12 cellular contexts compared by ENCODE assay signal in genomic region chr17:34252890-34253525, GRCh38. TPM values are rescaled to one million over a fixed set of nuclear protein-coding genes. Genes with fewer than 3 reads are reported as not detected.
DNase-seq lines count a peak whose midpoint lies in the region; ATAC-seq and TF ChIP-seq lines count a peak whose summit lies in the region.
"Had no signal": no experiment of that assay in that cellular context is flagged by ENCODE, and none has a peak within 500 bp of the region (broad histone marks: within the 10 kb centered on the region; RNA-seq: fewer than 3 reads in every experiment).

No MANE protein-coding gene starts in this region.

- peaks cover 31% of the 10 kb centered on the region for H3K4me1 ChIP-seq in endodermal cell (ENCODE audit: control insufficient read depth, insufficient read depth, low read length)
- H3K4me1 ChIP-seq in upper lobe of left lung, result peaks cover 71 to 84% (median 76%) of the 10 kb centered on the region in 4 donors

- TF ChIP-seq CTCF in endodermal cell (conservative IDR thresholded peaks at IDR 0.05) (no peak), omental fat pad (IDR thresholded peaks at IDR 0.05) (no peak), upper lobe of left lung (IDR thresholded peaks at IDR 0.05) (no peak)

- H3K4me3 ChIP-seq in endodermal cell (ENCODE audit: low read length) (peak overlapping the region; percentile 76), upper lobe of left lung (no peak overlapping the region)

- TF ChIP-seq POLR2A in upper lobe of left lung (IDR thresholded peaks at IDR 0.05), result no peak

- no peaks in the 10 kb centered on the region for H3K9me3 ChIP-seq in endodermal cell (ENCODE audit: control insufficient read depth, low read length)
- no peaks in the 10 kb centered on the region for H3K9me3 ChIP-seq in upper lobe of left lung

- WGBS in endodermal cell (ENCODE audit: insufficient coverage in 1 of 2, insufficient read length in 1 of 2), 2 experiments, result 91 to 96% methylated on average over 2 to 3 of the region's 3 CpGs
- WGBS in upper lobe of left lung, 2 donors, result 63 to 72% methylated on average over 3 of the region's 3 CpGs

- H3K27ac ChIP-seq in endodermal cell (ENCODE audit: low read depth, low read length) (no peak overlapping the region), upper lobe of left lung (peak overlapping the region; percentile 39 to 80 (median 70))

- DNase-seq in Right ventricle myocardium inferior (ENCODE audit: missing footprints) (no peak), Right ventricle myocardium superior (no peak), endodermal cell (no peak), omental fat pad (ENCODE audit: low spot score) (no peak), upper lobe of left lung (no peak), NCI-H2029 (lab: John Stamatoyannopoulos, UW) (no peak), DMS153 treated with DMSO at 0.1 percent for 48 hours (lab: John Stamatoyannopoulos, UW; ENCODE audit: unreplicated experiment) (no peak)
- DNase-seq: NCI-H1092, T-helper 17 cell had no signal

- H3K4me1 Mint-ChIP-seq in endodermal cell, result peaks cover 52% of the 10 kb centered on the region

- intact Hi-C loops in Right ventricle myocardium inferior (cut with DNase I) (loop anchor here (1.0 to 5.0 kb wide), 4 partner anchors 18 to 271 kb away; no protein-coding TSS in a partner anchor), Right ventricle myocardium superior (cut with DNase I) (no loop called here)

- H3K36me3 ChIP-seq in endodermal cell (ENCODE audit: control insufficient read depth, insufficient read depth, low read length) (peaks cover 19% of the 10 kb centered on the region), upper lobe of left lung (no peaks in the 10 kb centered on the region)

- H3K27me3 Mint-ChIP-seq in endodermal cell (ENCODE audit: insufficient read depth), result no peaks in the 10 kb centered on the region

- no peaks in the 10 kb centered on the region for H3K9me3 Mint-ChIP-seq in endodermal cell

- H3K4me3 Mint-ChIP-seq in endodermal cell, result no peak overlapping the region
- H3K4me3 Mint-ChIP-seq: T-helper 17 cell had no signal

- H3K27ac Mint-ChIP-seq in endodermal cell, result no peak overlapping the region
- H3K27ac Mint-ChIP-seq: T-helper 17 cell had no signal

- ATAC-seq in Right ventricle myocardium inferior (peak; percentile 1), Right ventricle myocardium superior (ENCODE audit: poor library complexity) (no peak), omental fat pad (ENCODE audit: low FRiP score) (peak; percentile 1), upper lobe of left lung (ENCODE audit: low FRiP score in 2 of 2) (no peak), GM19463 (IDR thresholded peaks at IDR 0.05; ENCODE audit: unreplicated experiment) (no peak)
- ATAC-seq: T-helper 17 cell had no signal

- no peak for TF ChIP-seq EP300 in upper lobe of left lung (IDR thresholded peaks at IDR 0.05)

- H3K36me3 Mint-ChIP-seq in endodermal cell (ENCODE audit: low read depth), result peaks cover 10% of the 10 kb centered on the region

- H3K27me3 ChIP-seq in endodermal cell (ENCODE audit: control insufficient read depth, insufficient read depth, low read length, poor library complexity, severe bottlenecking) (no peaks in the 10 kb centered on the region), upper lobe of left lung (no peaks in the 10 kb centered on the region)

- no peak overlapping the region for H3K9ac ChIP-seq in endodermal cell (ENCODE audit: extremely low read depth, low read length, poor library complexity, severe bottlenecking)

RNA-seq across cellular contexts. Expression of gene CCL2, which starts 2.1 kb away (rescaled TPM):
- 33.4 TPM for total RNA-seq in Right ventricle myocardium inferior
- 20.7 TPM for total RNA-seq in Right ventricle myocardium superior
- total RNA-seq in endodermal cell, result 10 to 100 TPM; 23.8 to 61.4 TPM
- 43.6 TPM for polyA plus RNA-seq in endodermal cell (2013, experiment 1 of 2)
- 54.7 TPM for polyA plus RNA-seq in endodermal cell (2013, experiment 2 of 2)
- total RNA-seq in omental fat pad, result 100 to 1,000 TPM in 2 of 4 donors, 10 to 100 TPM in 2; 39.8 to 556 (median 227) TPM
- total RNA-seq in upper lobe of left lung, result 10 to 100 TPM; 11.5 to 100.0 (median 15.6) TPM
- total RNA-seq: T-helper 17 cell had no signal

RNA-seq across cellular contexts. Expression of gene CCL7, which starts 17.0 kb away (rescaled TPM):
- total RNA-seq in Right ventricle myocardium inferior (not detected), Right ventricle myocardium superior (not detected), endodermal cell (not detected), omental fat pad (1 to 10 TPM in 2 of 4 donors, not detected in 2; 1.9 to 3.5 TPM), upper lobe of left lung (under 1 TPM in 1 of 6 donors, not detected in 5; 0.34 TPM)
- not detected for polyA plus RNA-seq in endodermal cell (2013, experiment 1 of 2)
- polyA plus RNA-seq in endodermal cell (2013, experiment 2 of 2), result not detected
- total RNA-seq: esophagus mucosa, T-helper 17 cell had no signal

RNA-seq across cellular contexts. Expression of gene CCL11, which starts 32.5 kb away (rescaled TPM):
- total RNA-seq in Right ventricle myocardium inferior (5.4 TPM), Right ventricle myocardium superior (4.0 TPM), endodermal cell (not detected), omental fat pad (10 to 100 TPM in 1 of 4 donors, 1 to 10 TPM in 1, not detected in 2; 3.3 to 37.2 TPM), upper lobe of left lung (1 to 10 TPM in 1 of 6 donors, not detected in 5; 1.2 TPM)
- polyA plus RNA-seq in endodermal cell (2013, experiment 1 of 2), result not detected
- not detected for polyA plus RNA-seq in endodermal cell (2013, experiment 2 of 2)
- total RNA-seq: pulmonary artery endothelial cell, T-helper 17 cell had no signal

Comparison
In these comparisons a context has a peak if more than half of its experiments do, and no peak if none do; other contexts are left out.
1. ATAC-seq: peak in Right ventricle myocardium inferior (single experiment) and omental fat pad (single experiment); none in Right ventricle myocardium superior (single experiment), upper lobe of left lung (0 of 2) and GM19463 (single experiment).